8 cellular contexts compared by ENCODE assay signal in genomic region chr2:33291278-33292013, GRCh38.
A peak's percentile ranks its signal among the peaks of the same experiment; 100 is the strongest.
DNase-seq lines count a peak whose midpoint lies in the region; TF ChIP-seq lines count a peak whose summit lies in the region.

No MANE protein-coding gene starts in this region.

- no peaks in the 10 kb centered on the region for H3K9me3 ChIP-seq in AG04450 (ENCODE audit: control insufficient read depth, insufficient read depth, low read length)

- CTCF ChIA-PET in AG04450 (lab: Charles Lee) (no interaction called here), GM10248 (lab: Yijun Ruan, JAX) (no interaction called here)

- POLR2A ChIA-PET in AG04450 (lab: Yijun Ruan, JAX) (interaction anchor here (0.5 to 0.6 kb wide), 2 partner anchors 134 to 375 kb away, joined by 3 to 7 read pairs; no protein-coding TSS in a partner anchor), GM10248 (lab: Yijun Ruan, JAX) (no interaction called here)

- peaks cover 25% of the 10 kb centered on the region for H3K36me3 Mint-ChIP-seq in mesothelial cell of epicardium
- peaks cover 12% of the 10 kb centered on the region for H3K36me3 Mint-ChIP-seq in type B pancreatic cell

- H3K4me3 ChIP-seq in AG04450 (ENCODE audit: low read depth, low read length), result peak overlapping the region; percentile 29
- peak overlapping the region; percentile 60 for H3K4me3 ChIP-seq in coronary artery

- H3K27me3 Mint-ChIP-seq in mesothelial cell of epicardium (ENCODE audit: low read depth) (no peaks in the 10 kb centered on the region), type B pancreatic cell (no peaks in the 10 kb centered on the region)

- TF ChIP-seq CTCF in AG04450 (IDR thresholded peaks at IDR 0.05; ENCODE audit: low read depth, low read length), result no peak
- TF ChIP-seq CTCF in coronary artery (IDR thresholded peaks at IDR 0.05), result no peak
- TF ChIP-seq CTCF in mesothelial cell of epicardium (IDR thresholded peaks at IDR 0.05; ENCODE audit: unreplicated experiment), result no peak
- TF ChIP-seq CTCF in type B pancreatic cell (conservative IDR thresholded peaks at IDR 0.05), result no peak
- TF ChIP-seq CTCF in GM10248 (IDR thresholded peaks at IDR 0.05; ENCODE audit: control extremely low read depth, extremely low read depth, low read depth, missing control alignments), result no peak

- peak overlapping the region; percentile 73 for H3K27ac Mint-ChIP-seq in mesothelial cell of epicardium
- no peak overlapping the region for H3K27ac Mint-ChIP-seq in type B pancreatic cell

- H3K4me3 Mint-ChIP-seq in mesothelial cell of epicardium (no peak overlapping the region), type B pancreatic cell (no peak overlapping the region)

- H3K27me3 ChIP-seq in AG04450 (ENCODE audit: control insufficient read depth, insufficient read depth, low read length), result no peaks in the 10 kb centered on the region

- H3K27ac ChIP-seq in AG04450 (ENCODE audit: low read depth, low read length), result peak overlapping the region; percentile 47
- H3K27ac ChIP-seq in coronary artery, result peak overlapping the region; percentile 64 to 79

- H3K9me3 Mint-ChIP-seq in mesothelial cell of epicardium (no peaks in the 10 kb centered on the region), type B pancreatic cell (no peaks in the 10 kb centered on the region)

- peak; percentile 34 for DNase-seq in AG04450 (ENCODE audit: low read depth, low spot score)
- peak; percentile 40 for DNase-seq in NCI-H1417 treated with DMSO at 0.1 percent for 48 hours (lab: John Stamatoyannopoulos, UW)
- DNase-seq in coronary artery (ENCODE audit: low spot score), result no peak
- no peak for DNase-seq in mesothelial cell of epicardium (ENCODE audit: low spot score in 2 of 2, unreplicated experiment in 2 of 2)
- DNase-seq in activated CD4-positive, CD25-positive, alpha-beta regulatory T cell (lab: John Stamatoyannopoulos, UW), result no peak
- DNase-seq in putamen (ENCODE audit: low spot score), result no peak
- no peak for DNase-seq in type B pancreatic cell (ENCODE audit: extremely low spot score, unreplicated experiment)
- no peak for DNase-seq in GM10248 (ENCODE audit: extremely low spot score)

- H3K4me1 Mint-ChIP-seq in mesothelial cell of epicardium (peaks cover 19% of the 10 kb centered on the region), type B pancreatic cell (ENCODE audit: unreplicated experiment) (peaks cover 5% of the 10 kb centered on the region)

Comparison
In these comparisons a context has a peak if more than half of its experiments do, and no peak if none do; other contexts are left out.
1. DNase-seq: peak in AG04450 (single experiment) and NCI-H1417 treated with DMSO at 0.1 percent for 48 hours (single experiment); none in coronary artery (single experiment), mesothelial cell of epicardium (0 of 2), activated CD4-positive, CD25-positive, alpha-beta regulatory T cell (0 of 4), putamen (single experiment), type B pancreatic cell (single experiment) and GM10248 (single experiment).